1 cellular context compared by ENCODE assay signal in the genomic region with DNA sequence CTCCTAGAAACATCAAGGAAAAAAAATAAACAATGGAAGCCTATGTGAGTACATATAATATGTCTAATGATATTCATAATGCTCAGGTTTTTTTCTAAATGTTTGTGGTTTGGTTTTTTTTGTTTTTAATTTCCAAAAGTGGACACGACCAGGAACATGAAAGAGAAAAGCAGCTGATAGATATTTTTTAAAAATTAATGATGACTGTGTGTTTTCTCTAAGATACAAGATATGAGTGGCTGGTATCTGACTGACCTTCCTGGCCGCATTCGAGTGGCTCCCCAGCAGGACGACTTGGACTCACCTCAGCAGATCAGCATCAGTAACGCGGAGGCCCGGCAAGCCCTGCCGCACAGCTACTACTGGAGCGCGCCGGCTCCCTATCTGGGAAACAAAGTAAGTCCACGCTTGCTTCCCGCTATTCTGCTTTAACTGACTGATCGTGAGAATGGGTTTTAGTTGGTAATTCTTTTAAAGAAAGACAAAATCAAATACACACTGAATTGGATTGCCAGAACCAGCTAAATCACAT.
TF ChIP-seq lines count a peak whose summit lies in the region.

No MANE protein-coding gene starts in this region.

TF ChIP-seq in WTC11, 78 proteins besides CTCF, POLR2A, EP300 and RAD21 (continued from another document):
- TF ChIP-seq, protein P1, sequence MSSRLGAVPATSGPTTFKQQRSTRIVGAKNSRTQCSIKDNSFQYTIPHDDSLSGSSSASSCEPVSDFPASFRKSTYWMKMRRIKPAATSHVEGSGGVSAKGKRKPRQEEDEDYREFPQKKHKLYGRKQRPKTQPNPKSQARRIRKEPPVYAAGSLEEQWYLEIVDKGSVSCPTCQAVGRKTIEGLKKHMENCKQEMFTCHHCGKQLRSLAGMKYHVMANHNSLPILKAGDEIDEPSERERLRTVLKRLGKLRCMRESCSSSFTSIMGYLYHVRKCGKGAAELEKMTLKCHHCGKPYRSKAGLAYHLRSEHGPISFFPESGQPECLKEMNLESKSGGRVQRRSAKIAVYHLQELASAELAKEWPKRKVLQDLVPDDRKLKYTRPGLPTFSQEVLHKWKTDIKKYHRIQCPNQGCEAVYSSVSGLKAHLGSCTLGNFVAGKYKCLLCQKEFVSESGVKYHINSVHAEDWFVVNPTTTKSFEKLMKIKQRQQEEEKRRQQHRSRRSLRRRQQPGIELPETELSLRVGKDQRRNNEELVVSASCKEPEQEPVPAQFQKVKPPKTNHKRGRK (CRISPR knock-in tag; IDR thresholded peaks at IDR 0.05; ENCODE audit: borderline replicate concordance) = no peak
- TF ChIP-seq CDX4 (CRISPR knock-in tag; IDR thresholded peaks at IDR 0.05; ENCODE audit: borderline replicate concordance) (no peak), PREB (CRISPR knock-in tag; IDR thresholded peaks at IDR 0.05; ENCODE audit: borderline replicate concordance) (no peak), EMX1 (CRISPR knock-in tag; IDR thresholded peaks at IDR 0.05) (no peak), ELF4 (CRISPR knock-in tag; IDR thresholded peaks at IDR 0.05; ENCODE audit: low read depth) (no peak), FOXJ3 (CRISPR knock-in tag; IDR thresholded peaks at IDR 0.05; ENCODE audit: borderline replicate concordance) (no peak), TEAD1 (CRISPR knock-in tag; IDR thresholded peaks at IDR 0.05) (no peak), SP1 (CRISPR knock-in tag; conservative IDR thresholded peaks at IDR 0.05) (no peak), ESRRA (CRISPR knock-in tag; IDR thresholded peaks at IDR 0.05; ENCODE audit: borderline replicate concordance) (no peak), ZNF232 (CRISPR knock-in tag; IDR thresholded peaks at IDR 0.05) (no peak), NR1H2 (CRISPR knock-in tag; IDR thresholded peaks at IDR 0.05) (no peak), USF2 (CRISPR knock-in tag; IDR thresholded peaks at IDR 0.05) (no peak), ARID4B (CRISPR knock-in tag; IDR thresholded peaks at IDR 0.05; ENCODE audit: borderline replicate concordance) (no peak), NFE2L1 (CRISPR knock-in tag; IDR thresholded peaks at IDR 0.05) (no peak)
- TF ChIP-seq, protein P2, sequence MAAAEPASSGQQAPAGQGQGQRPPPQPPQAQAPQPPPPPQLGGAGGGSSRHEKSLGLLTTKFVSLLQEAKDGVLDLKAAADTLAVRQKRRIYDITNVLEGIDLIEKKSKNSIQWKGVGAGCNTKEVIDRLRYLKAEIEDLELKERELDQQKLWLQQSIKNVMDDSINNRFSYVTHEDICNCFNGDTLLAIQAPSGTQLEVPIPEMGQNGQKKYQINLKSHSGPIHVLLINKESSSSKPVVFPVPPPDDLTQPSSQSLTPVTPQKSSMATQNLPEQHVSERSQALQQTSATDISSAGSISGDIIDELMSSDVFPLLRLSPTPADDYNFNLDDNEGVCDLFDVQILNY (CRISPR knock-in tag; IDR thresholded peaks at IDR 0.05) = no peak
- TF ChIP-seq, protein P3, sequence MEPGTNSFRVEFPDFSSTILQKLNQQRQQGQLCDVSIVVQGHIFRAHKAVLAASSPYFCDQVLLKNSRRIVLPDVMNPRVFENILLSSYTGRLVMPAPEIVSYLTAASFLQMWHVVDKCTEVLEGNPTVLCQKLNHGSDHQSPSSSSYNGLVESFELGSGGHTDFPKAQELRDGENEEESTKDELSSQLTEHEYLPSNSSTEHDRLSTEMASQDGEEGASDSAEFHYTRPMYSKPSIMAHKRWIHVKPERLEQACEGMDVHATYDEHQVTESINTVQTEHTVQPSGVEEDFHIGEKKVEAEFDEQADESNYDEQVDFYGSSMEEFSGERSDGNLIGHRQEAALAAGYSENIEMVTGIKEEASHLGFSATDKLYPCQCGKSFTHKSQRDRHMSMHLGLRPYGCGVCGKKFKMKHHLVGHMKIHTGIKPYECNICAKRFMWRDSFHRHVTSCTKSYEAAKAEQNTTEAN (CRISPR knock-in tag; IDR thresholded peaks at IDR 0.05) = no peak
- TF ChIP-seq, protein P4, sequence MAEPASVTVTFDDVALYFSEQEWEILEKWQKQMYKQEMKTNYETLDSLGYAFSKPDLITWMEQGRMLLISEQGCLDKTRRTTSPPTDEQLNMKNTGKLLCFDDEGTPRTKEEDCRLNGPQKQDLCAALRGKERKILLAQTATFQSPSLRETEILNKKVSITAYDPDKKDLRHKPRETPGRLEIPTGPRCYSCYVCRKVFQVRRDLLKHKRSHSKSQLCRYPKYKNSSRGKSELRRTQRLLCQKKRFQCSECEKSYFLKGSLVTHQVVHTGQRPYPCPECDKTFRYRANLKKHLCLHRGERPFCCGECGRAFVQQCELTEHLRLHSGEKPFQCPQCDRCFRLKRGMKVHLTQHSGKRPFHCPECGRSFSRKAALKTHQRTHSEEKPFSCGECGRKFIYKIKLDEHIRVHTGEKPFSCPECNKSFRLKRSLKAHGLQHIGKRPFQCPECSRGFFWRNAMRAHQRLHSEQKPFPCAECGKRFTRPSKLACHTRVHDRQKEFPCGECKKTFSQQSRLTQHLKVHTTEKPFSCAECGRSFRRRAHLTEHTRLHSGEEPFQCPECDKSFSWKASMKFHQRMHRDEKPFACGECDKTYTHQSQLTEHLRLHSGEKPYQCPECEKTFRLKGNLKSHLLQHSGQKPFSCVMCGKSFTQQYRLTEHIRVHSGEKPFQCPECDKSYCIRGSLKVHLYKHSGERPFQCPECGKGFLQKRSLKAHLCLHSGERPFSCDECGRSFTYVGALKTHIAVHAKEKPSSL (CRISPR knock-in tag; conservative IDR thresholded peaks at IDR 0.05) = no peak
- TF ChIP-seq, protein P5, sequence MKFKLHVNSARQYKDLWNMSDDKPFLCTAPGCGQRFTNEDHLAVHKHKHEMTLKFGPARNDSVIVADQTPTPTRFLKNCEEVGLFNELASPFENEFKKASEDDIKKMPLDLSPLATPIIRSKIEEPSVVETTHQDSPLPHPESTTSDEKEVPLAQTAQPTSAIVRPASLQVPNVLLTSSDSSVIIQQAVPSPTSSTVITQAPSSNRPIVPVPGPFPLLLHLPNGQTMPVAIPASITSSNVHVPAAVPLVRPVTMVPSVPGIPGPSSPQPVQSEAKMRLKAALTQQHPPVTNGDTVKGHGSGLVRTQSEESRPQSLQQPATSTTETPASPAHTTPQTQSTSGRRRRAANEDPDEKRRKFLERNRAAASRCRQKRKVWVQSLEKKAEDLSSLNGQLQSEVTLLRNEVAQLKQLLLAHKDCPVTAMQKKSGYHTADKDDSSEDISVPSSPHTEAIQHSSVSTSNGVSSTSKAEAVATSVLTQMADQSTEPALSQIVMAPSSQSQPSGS (CRISPR knock-in tag; IDR thresholded peaks at IDR 0.05; ENCODE audit: borderline replicate concordance, low read depth) = no peak
